ENCODE assay signal across 23 cellular contexts in genomic region chr18:62672600-62672999, GRCh38.
"Had no signal": no experiment of that assay in that cellular context is flagged by ENCODE, and none has a peak within 500 bp of the region (broad histone marks: within the 10 kb centered on the region; RNA-seq: fewer than 3 reads in every experiment).

No MANE protein-coding gene starts in this region.

- H3K36me3 Mint-ChIP-seq: T-cell had no signal

- H3K4me3 Mint-ChIP-seq: activated naive CD4-positive, alpha-beta T cell treated with anti-CD3 and anti-CD28 coated beads for 36 hours; activated naive CD8-positive, alpha-beta T cell treated with anti-CD3 and anti-CD28 coated beads, Interleukin-2, amount 50 U/mL, for 24 hours; mesothelial cell of epicardium; nephron progenitor cell; T-cell had no signal

- H3K27ac ChIP-seq: colonic mucosa, esophagus muscularis mucosa, sigmoid colon, stomach, testis, uterus, VCaP had no signal

- H3K27ac Mint-ChIP-seq: activated naive CD4-positive, alpha-beta T cell treated with anti-CD3 and anti-CD28 coated beads for 36 hours; activated naive CD8-positive, alpha-beta T cell treated with anti-CD3 and anti-CD28 coated beads, Interleukin-2, amount 50 U/mL, for 24 hours; activated T-helper 2 cell treated with anti-CD3 and anti-CD28 coated beads, Interferon-gamma antibody, Interleukin-2, Interleukin-4, amounts not matched to agents 10 μg/mL and 5 μg/mL and 100 μg/mL, durations not matched to agents 14 hours and 24 hours and 36 hours; mesothelial cell of epicardium; nephron progenitor cell; T-cell had no signal

- H3K4me1 Mint-ChIP-seq: T-cell had no signal

- H3K9me3 ChIP-seq: colonic mucosa, testis, uterus had no signal

- ATAC-seq: activated naive CD8-positive, alpha-beta T cell treated with anti-CD3 and anti-CD28 coated beads, Interleukin-2, amount 50 U/mL, for 24 hours; T-cell had no signal

- H3K4me3 ChIP-seq: ascending aorta, colonic mucosa, esophagus muscularis mucosa, sigmoid colon, stomach, testis, uterus had no signal

- H3K4me1 ChIP-seq: ascending aorta, colonic mucosa, esophagus muscularis mucosa, sigmoid colon, stomach, testis, uterus had no signal

- H3K36me3 ChIP-seq: ascending aorta, colonic mucosa, esophagus muscularis mucosa, sigmoid colon, stomach, uterus had no signal

- DNase-seq: activated CD4-positive, alpha-beta T cell treated with anti-CD3 and anti-CD28 coated beads for 1 hour; activated CD4-positive, alpha-beta T cell treated with anti-CD3 and anti-CD28 coated beads, Interleukin-2, amount 50 U/mL, for 48 hours; activated naive CD4-positive, alpha-beta T cell treated with anti-CD3 and anti-CD28 coated beads for 36 hours; activated naive CD8-positive, alpha-beta T cell treated with anti-CD3 and anti-CD28 coated beads, Interleukin-2, amount 50 U/mL, for 24 hours; caudate nucleus; colonic mucosa; glutamatergic neuron; hypothalamus; kidney glomerular epithelial cell; nephron progenitor cell; sigmoid colon; stimulated activated CD4-positive, alpha-beta T cell treated with anti-CD3 and anti-CD28 coated beads, Interleukin-12 subunit alpha, Interleukin-12 subunit beta, amount 100 ng/mL, for 4 hours; stimulated activated CD4-positive, alpha-beta T cell treated with anti-CD3 and anti-CD28 coated beads, Interleukin-2, amount 100 ng/mL, for 24 hours; stomach; T-cell; T1000; testis; uterus had no signal

- H3K27me3 ChIP-seq: ascending aorta, colonic mucosa, esophagus muscularis mucosa, sigmoid colon, stomach, testis, uterus had no signal
